Comparison of ENCODE assay signal across 14 cellular contexts in the genomic region with DNA sequence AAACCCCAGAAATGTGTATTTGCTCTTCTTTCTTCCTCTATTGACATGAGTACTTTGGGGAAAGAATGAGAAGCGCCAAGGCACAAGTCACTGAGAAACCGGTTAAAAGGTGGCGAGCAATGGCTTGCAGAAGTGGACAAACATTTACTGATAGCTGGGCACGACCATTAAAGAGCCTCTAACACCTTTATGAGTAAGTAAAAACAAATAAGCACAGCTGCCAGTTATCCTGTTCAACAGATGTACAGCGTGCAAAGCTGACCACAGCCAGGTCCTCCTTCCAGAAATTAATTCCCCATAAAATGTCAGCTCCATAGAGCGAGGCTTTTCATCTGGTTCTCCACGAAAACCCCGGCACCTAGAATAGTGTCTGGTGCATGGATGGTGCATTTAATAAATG.
DNase-seq lines count a peak whose midpoint lies in the region; ATAC-seq and TF ChIP-seq lines count a peak whose summit lies in the region.
"Had no signal": no experiment of that assay in that cellular context is flagged by ENCODE, and none has a peak within 500 bp of the region (broad histone marks: within the 10 kb centered on the region; RNA-seq: fewer than 3 reads in every experiment).

No MANE protein-coding gene starts in this region.

- no peak overlapping the region for H3K4me3 Mint-ChIP-seq in activated B cell treated with CpG ODN at 0.5 μM for 24 hours
- H3K4me3 Mint-ChIP-seq in osteocyte (ENCODE audit: unreplicated experiment), result no peak overlapping the region
- H3K4me3 Mint-ChIP-seq: activated CD8-positive, alpha-beta memory T cell treated with anti-CD3 and anti-CD28 coated beads, Interleukin-2, amount 10 ng/mL, durations not matched to agents 7 days and 5 days; activated naive CD4-positive, alpha-beta T cell treated with anti-CD3 and anti-CD28 coated beads for 36 hours had no signal

- CTCF ChIA-PET in activated B cell treated with CpG ODN at 0.5 μM for 24 hours (lab: Charles Lee), result interaction anchor here (1.2 to 2.0 kb wide), 2 partner anchors 22 to 169 kb away, joined by 3 to 9 read pairs; no protein-coding TSS in a partner anchor

- peaks cover 51% of the 10 kb centered on the region for H3K4me1 Mint-ChIP-seq in activated B cell treated with CpG ODN at 0.5 μM for 24 hours
- H3K4me1 Mint-ChIP-seq in osteocyte (ENCODE audit: unreplicated experiment), result peaks cover 37% of the 10 kb centered on the region

- no peaks in the 10 kb centered on the region for H3K9me3 Mint-ChIP-seq in activated B cell treated with CpG ODN at 0.5 μM for 24 hours
- no peaks in the 10 kb centered on the region for H3K9me3 Mint-ChIP-seq in osteocyte (ENCODE audit: unreplicated experiment)
- H3K9me3 Mint-ChIP-seq: activated naive CD4-positive, alpha-beta T cell treated with anti-CD3 and anti-CD28 coated beads for 36 hours had no signal

- DNase-seq in COLO668 (lab: John Stamatoyannopoulos, UW; ENCODE audit: unreplicated experiment) (peak; percentile 73), LNCaP clone FGC (ENCODE audit: low read depth) (peak; percentile 71), activated B cell treated with CpG ODN at 0.5 μM for 24 hours (no peak), osteocyte (ENCODE audit: extremely low spot score, unreplicated experiment) (no peak), retina (no peak), dedifferentiated amniotic fluid mesenchymal stem cell (ENCODE audit: extremely low spot score) (no peak), erythroblast (lab: John Stamatoyannopoulos, UW) (no peak)
- DNase-seq: activated CD8-positive, alpha-beta memory T cell treated with anti-CD3 and anti-CD28 coated beads, Interleukin-2, amount 10 ng/mL, durations not matched to agents 7 days and 5 days; activated naive CD4-positive, alpha-beta T cell treated with anti-CD3 and anti-CD28 coated beads for 36 hours; effector memory CD4-positive, alpha-beta T cell; foreskin keratinocyte; PC-9; SW 1271 had no signal

- H3K27ac Mint-ChIP-seq in activated B cell treated with CpG ODN at 0.5 μM for 24 hours (peak overlapping the region; percentile 20), osteocyte (ENCODE audit: unreplicated experiment) (peak overlapping the region; percentile 47)
- H3K27ac Mint-ChIP-seq: activated naive CD4-positive, alpha-beta T cell treated with anti-CD3 and anti-CD28 coated beads for 36 hours had no signal

- intact Hi-C loops in activated B cell treated with CpG ODN at 0.5 μM for 24 hours (cut with micrococcal nuclease), result loop anchor here (1.0 to 5.0 kb wide), 2 partner anchors 12 to 65 kb away; no protein-coding TSS in a partner anchor

- peaks cover 48% of the 10 kb centered on the region for H3K36me3 Mint-ChIP-seq in activated B cell treated with CpG ODN at 0.5 μM for 24 hours (ENCODE audit: low read depth)
- peaks cover 34% of the 10 kb centered on the region for H3K36me3 Mint-ChIP-seq in osteocyte (ENCODE audit: unreplicated experiment)

- ATAC-seq in activated B cell treated with CpG ODN at 0.5 μM for 24 hours (ENCODE audit: low read depth), result no peak
- no peak for ATAC-seq in GM21423 (IDR thresholded peaks at IDR 0.05; ENCODE audit: unreplicated experiment)
- ATAC-seq: activated CD8-positive, alpha-beta memory T cell treated with anti-CD3 and anti-CD28 coated beads, Interleukin-2, amount 10 ng/mL, durations not matched to agents 7 days and 5 days; foreskin keratinocyte had no signal

- POLR2A ChIA-PET in activated B cell treated with CpG ODN at 0.5 μM for 24 hours (lab: Charles Lee), result no interaction called here

- no peak overlapping the region for H3K4me3 ChIP-seq in LNCaP clone FGC (ENCODE audit: low read depth, low read length)
- H3K4me3 ChIP-seq: PC-9 had no signal

- TF ChIP-seq CTCF in LNCaP clone FGC (IDR thresholded peaks at IDR 0.05; ENCODE audit: control insufficient read depth, extremely low read depth, insufficient read depth) (no peak), activated B cell treated with CpG ODN at 0.5 μM for 24 hours (IDR thresholded peaks at IDR 0.05) (no peak), osteocyte (IDR thresholded peaks at IDR 0.05) (no peak)

- no peak for TF ChIP-seq POLR2A in erythroblast (IDR thresholded peaks at IDR 0.05; ENCODE audit: low read length)

- H3K27me3 Mint-ChIP-seq in activated B cell treated with CpG ODN at 0.5 μM for 24 hours, result no peaks in the 10 kb centered on the region
- H3K27me3 Mint-ChIP-seq in osteocyte (ENCODE audit: unreplicated experiment), result no peaks in the 10 kb centered on the region
- H3K27me3 Mint-ChIP-seq: activated CD8-positive, alpha-beta memory T cell treated with anti-CD3 and anti-CD28 coated beads, Interleukin-2, amount 10 ng/mL, durations not matched to agents 7 days and 5 days had no signal

Comparison
In these comparisons a context has a peak if more than half of its experiments do, and no peak if none do; other contexts are left out.
1. DNase-seq: peak in COLO668 (single experiment) and LNCaP clone FGC (single experiment); none in activated B cell treated with CpG ODN at 0.5 μM for 24 hours (single experiment), osteocyte (single experiment), retina (single experiment), dedifferentiated amniotic fluid mesenchymal stem cell (single experiment) and erythroblast (0 of 2).